ENCODE assay signal across 15 cellular contexts in genomic region chr17:71921726-71922320, GRCh38.
DNase-seq lines count a peak whose midpoint lies in the region; ATAC-seq, FAIRE-seq and TF ChIP-seq lines count a peak whose summit lies in the region.
"Had no signal": no experiment of that assay in that cellular context is flagged by ENCODE, and none has a peak within 500 bp of the region (broad histone marks: within the 10 kb centered on the region; RNA-seq: fewer than 3 reads in every experiment).

No MANE protein-coding gene starts in this region.

- H3K27ac ChIP-seq in GM12878 (ENCODE audit: control insufficient read depth, insufficient read depth) = no peak overlapping the region
- H3K27ac ChIP-seq in osteoblast (ENCODE audit: low read depth, low read length) = no peak overlapping the region

- no peak for TF ChIP-seq RAD21 in GM12878 (IDR thresholded peaks at IDR 0.05; ENCODE audit: insufficient read depth, low read depth, low read length)

- CTCF ChIA-PET in activated CD8-positive, alpha-beta T cell treated with anti-CD3 and anti-CD28 coated beads for 36 hours (lab: Charles Lee) = no interaction called here
- CTCF ChIA-PET in activated CD8-positive, alpha-beta T cell treated with anti-CD3 and anti-CD28 coated beads, Interleukin-2, amount 10 ng/mL, durations not matched to agents 7 days and 5 days (lab: Charles Lee) = no interaction called here
- CTCF ChIA-PET in GM12878 (lab: Yijun Ruan, JAX) = no interaction called here

- H3K4me1 ChIP-seq in GM12878 (ENCODE audit: control insufficient read depth, insufficient read depth, low read length) (no peaks in the 10 kb centered on the region), osteoblast (ENCODE audit: insufficient read depth, low read length) (peaks cover 13% of the 10 kb centered on the region)

- no peak for FAIRE-seq in GM12878 (lab: Jason Lieb, UNC)

- H4K20me1 ChIP-seq in GM12878 (ENCODE audit: control insufficient read depth, insufficient read depth) (no peaks in the 10 kb centered on the region), osteoblast (ENCODE audit: insufficient read depth, low read length) (no peaks in the 10 kb centered on the region)

- POLR2A ChIA-PET in activated CD8-positive, alpha-beta T cell treated with anti-CD3 and anti-CD28 coated beads for 36 hours (lab: Charles Lee) = no interaction called here
- POLR2A ChIA-PET in activated CD8-positive, alpha-beta T cell treated with anti-CD3 and anti-CD28 coated beads, Interleukin-2, amount 10 ng/mL, durations not matched to agents 7 days and 5 days (lab: Charles Lee) = no interaction called here
- POLR2A ChIA-PET in GM12878 (lab: Charles Lee) = no interaction called here

- peak; percentile 22 for DNase-seq in activated CD8-positive, alpha-beta T cell treated with anti-CD3 and anti-CD28 coated beads for 36 hours
- no peak for DNase-seq in activated CD8-positive, alpha-beta T cell treated with anti-CD3 and anti-CD28 coated beads, Interleukin-2, amount 10 ng/mL, durations not matched to agents 7 days and 5 days
- DNase-seq in GM12878 (ENCODE audit: low read depth, low spot score) (peak; percentile 21), osteoblast (ENCODE audit: insufficient read length, low spot score, missing footprints) (peak; percentile 62), NCI-H146 (lab: John Stamatoyannopoulos, UW) (no peak), type B pancreatic cell (ENCODE audit: extremely low spot score, unreplicated experiment) (no peak)
- DNase-seq: activated CD4-positive, CD25-positive, alpha-beta regulatory T cell; activated gamma-delta T cell; NCI-H1048; NCI-H524 treated with DMSO at 0.1 percent for 48 hours; SIG-M5; stimulated activated CD4-positive, alpha-beta T cell treated with anti-CD3 and anti-CD28 coated beads, Interleukin-15, amount 100 ng/mL, for 24 hours; stimulated activated CD8-positive, alpha-beta memory T cell treated with anti-CD3 and anti-CD28 coated beads, Interleukin-4, amount 100 ng/mL, for 48 hours had no signal

- H3K4me1 Mint-ChIP-seq in activated CD8-positive, alpha-beta T cell treated with anti-CD3 and anti-CD28 coated beads for 36 hours (ENCODE audit: low read depth) = peaks cover 4% of the 10 kb centered on the region
- peaks cover 6% of the 10 kb centered on the region for H3K4me1 Mint-ChIP-seq in activated CD8-positive, alpha-beta T cell treated with anti-CD3 and anti-CD28 coated beads, Interleukin-2, amount 10 ng/mL, durations not matched to agents 7 days and 5 days (ENCODE audit: low read depth)
- no peaks in the 10 kb centered on the region for H3K4me1 Mint-ChIP-seq in type B pancreatic cell (ENCODE audit: unreplicated experiment)

- H3K27ac Mint-ChIP-seq in activated CD8-positive, alpha-beta T cell treated with anti-CD3 and anti-CD28 coated beads for 36 hours = no peak overlapping the region
- H3K27ac Mint-ChIP-seq in activated CD8-positive, alpha-beta T cell treated with anti-CD3 and anti-CD28 coated beads, Interleukin-2, amount 10 ng/mL, durations not matched to agents 7 days and 5 days = no peak overlapping the region
- no peak overlapping the region for H3K27ac Mint-ChIP-seq in type B pancreatic cell

- no peaks in the 10 kb centered on the region for H3K36me3 ChIP-seq in GM12878 (ENCODE audit: control insufficient read depth in 2 of 2, insufficient read depth in 2 of 2, low read length in 1 of 2)
- no peaks in the 10 kb centered on the region for H3K36me3 ChIP-seq in osteoblast (ENCODE audit: insufficient read depth, low read length)

- TF ChIP-seq EP300 in GM12878 (IDR thresholded peaks at IDR 0.05; ENCODE audit: borderline replicate concordance in 1 of 2, control insufficient read depth in 1 of 2, low read depth in 2 of 2, low read length in 2 of 2) = no peak

- in situ Hi-C loops in GM12878 (cut with MboI) = no loop called here

- no peak overlapping the region for H3K4me3 ChIP-seq in GM12878
- no peak overlapping the region for H3K4me3 ChIP-seq in osteoblast (ENCODE audit: insufficient read depth, low read length)

- no peaks in the 10 kb centered on the region for H3K27me3 ChIP-seq in GM12878 (replicated peaks in 1 of 2; ENCODE audit: control insufficient read depth in 2 of 2, insufficient read depth in 2 of 2, low read length in 1 of 2)
- no peaks in the 10 kb centered on the region for H3K27me3 ChIP-seq in osteoblast (ENCODE audit: insufficient read depth, low read length)

- H3K36me3 Mint-ChIP-seq in activated CD8-positive, alpha-beta T cell treated with anti-CD3 and anti-CD28 coated beads for 36 hours (ENCODE audit: low read depth) = no peaks in the 10 kb centered on the region
- no peaks in the 10 kb centered on the region for H3K36me3 Mint-ChIP-seq in activated CD8-positive, alpha-beta T cell treated with anti-CD3 and anti-CD28 coated beads, Interleukin-2, amount 10 ng/mL, durations not matched to agents 7 days and 5 days (ENCODE audit: low read depth)
- H3K36me3 Mint-ChIP-seq in type B pancreatic cell = no peaks in the 10 kb centered on the region

- H3K9me3 ChIP-seq in GM12878 (replicated peaks; ENCODE audit: control insufficient read depth, insufficient read depth, low read length) = no peaks in the 10 kb centered on the region; the same call in 2 of the 3 replicates
- no peaks in the 10 kb centered on the region for H3K9me3 ChIP-seq in osteoblast (ENCODE audit: low read depth, low read length)

- BruUV-seq in GM12878 (replicated peaks; lab: Mats Ljungman, UMichigan) = no TSS peak

- H3K4me2 ChIP-seq in GM12878 (ENCODE audit: control insufficient read depth, insufficient read depth) = no peak overlapping the region
- H3K4me2 ChIP-seq in osteoblast (ENCODE audit: insufficient read depth, low read length) = no peak overlapping the region

- H3K27me3 Mint-ChIP-seq in activated CD8-positive, alpha-beta T cell treated with anti-CD3 and anti-CD28 coated beads for 36 hours = no peaks in the 10 kb centered on the region
- H3K27me3 Mint-ChIP-seq in activated CD8-positive, alpha-beta T cell treated with anti-CD3 and anti-CD28 coated beads, Interleukin-2, amount 10 ng/mL, durations not matched to agents 7 days and 5 days (ENCODE audit: low read depth) = no peaks in the 10 kb centered on the region
- peaks cover 23% of the 10 kb centered on the region for H3K27me3 Mint-ChIP-seq in type B pancreatic cell

- no peak overlapping the region for H3K4me3 Mint-ChIP-seq in activated CD8-positive, alpha-beta T cell treated with anti-CD3 and anti-CD28 coated beads for 36 hours
- no peak overlapping the region for H3K4me3 Mint-ChIP-seq in activated CD8-positive, alpha-beta T cell treated with anti-CD3 and anti-CD28 coated beads, Interleukin-2, amount 10 ng/mL, durations not matched to agents 7 days and 5 days
- no peak overlapping the region for H3K4me3 Mint-ChIP-seq in type B pancreatic cell

- peaks cover 3% of the 10 kb centered on the region for H3K9me3 Mint-ChIP-seq in activated CD8-positive, alpha-beta T cell treated with anti-CD3 and anti-CD28 coated beads for 36 hours
- H3K9me3 Mint-ChIP-seq in activated CD8-positive, alpha-beta T cell treated with anti-CD3 and anti-CD28 coated beads, Interleukin-2, amount 10 ng/mL, durations not matched to agents 7 days and 5 days (ENCODE audit: insufficient read depth) = peaks cover 8% of the 10 kb centered on the region
- no peaks in the 10 kb centered on the region for H3K9me3 Mint-ChIP-seq in type B pancreatic cell

- SMC1A ChIA-PET in GM12878 (lab: Charles Lee; ENCODE audit: uncharacterized antibody, unreplicated experiment) = interaction anchor here (0.9 kb wide), 1 partner anchor 23 kb away, joined by 3 read pairs; no protein-coding TSS in a partner anchor

- intact Hi-C loops in activated CD8-positive, alpha-beta T cell treated with anti-CD3 and anti-CD28 coated beads for 36 hours (cut with micrococcal nuclease) = no loop called here
- intact Hi-C loops in GM12878 (cut with micrococcal nuclease; ENCODE audit: unreplicated experiment) = no loop called here

- WGBS in GM12878 (ENCODE audit: insufficient coverage, insufficient replicate concordance, low lambda C conversion rate, missing lambda C conversion rate) = 38% methylated on average over 2 of the region's 2 CpGs

- TF ChIP-seq CTCF in activated CD8-positive, alpha-beta T cell treated with anti-CD3 and anti-CD28 coated beads for 36 hours (IDR thresholded peaks at IDR 0.05) = no peak
- TF ChIP-seq CTCF in GM12878 (IDR thresholded peaks at IDR 0.05 in 2 of 3, conservative IDR thresholded peaks at IDR 0.05 in 1 of 3; ENCODE audit: control insufficient read depth in 2 of 3, extremely low read depth in 1 of 3, insufficient read depth in 1 of 3, low read depth in 3 of 3, low read length in 3 of 3) (no peak), osteoblast (IDR thresholded peaks at IDR 0.05; ENCODE audit: extremely low read depth, low read depth, low read length) (no peak), type B pancreatic cell (conservative IDR thresholded peaks at IDR 0.05) (no peak)

- H3K79me2 ChIP-seq in GM12878 (ENCODE audit: control insufficient read depth, insufficient read depth, low read length) = no peaks in the 10 kb centered on the region
- no peaks in the 10 kb centered on the region for H3K79me2 ChIP-seq in osteoblast (ENCODE audit: insufficient read depth, low read length)

- TF ChIP-seq POLR2A in GM12878 (IDR thresholded peaks at IDR 0.05; ENCODE audit: low read depth, low read length) = no peak

- RAD21 ChIA-PET in GM12878 (lab: Charles Lee; ENCODE audit: unreplicated experiment) = no interaction called here

- H2AFZ ChIP-seq in GM12878 (ENCODE audit: control insufficient read depth, low read depth, low read length) = no peak overlapping the region
- H2AFZ ChIP-seq in osteoblast (ENCODE audit: low read length) = no peak overlapping the region

- peak; percentile 85 for ATAC-seq in activated CD8-positive, alpha-beta T cell treated with anti-CD3 and anti-CD28 coated beads for 36 hours
- ATAC-seq in activated CD8-positive, alpha-beta T cell treated with anti-CD3 and anti-CD28 coated beads, Interleukin-2, amount 10 ng/mL, durations not matched to agents 7 days and 5 days = no peak
- peak; percentile 48 for ATAC-seq in HG03469 (IDR thresholded peaks at IDR 0.05; ENCODE audit: unreplicated experiment)
- ATAC-seq in GM12878 = peak; percentile 92
- ATAC-seq in HG03280 (IDR thresholded peaks at IDR 0.05; ENCODE audit: unreplicated experiment) = no peak

- no peak overlapping the region for H3K9ac ChIP-seq in GM12878 (ENCODE audit: control insufficient read depth, insufficient read depth, low read length)

TF ChIP-seq in GM12878, 131 proteins besides CTCF, POLR2A, EP300 and RAD21 (continues in another document):
- TF ChIP-seq RCOR1 (conservative IDR thresholded peaks at IDR 0.05; ENCODE audit: low read depth, low read length) = no peak

Comparison
In these comparisons a context has a peak if more than half of its experiments do, and no peak if none do; other contexts are left out.
1. ATAC-seq: peak in activated CD8-positive, alpha-beta T cell treated with anti-CD3 and anti-CD28 coated beads for 36 hours (single experiment), HG03469 (single experiment) and GM12878 (single experiment); none in activated CD8-positive, alpha-beta T cell treated with anti-CD3 and anti-CD28 coated beads, Interleukin-2, amount 10 ng/mL, durations not matched to agents 7 days and 5 days (single experiment) and HG03280 (single experiment).
2. DNase-seq: peak in activated CD8-positive, alpha-beta T cell treated with anti-CD3 and anti-CD28 coated beads for 36 hours (single experiment), GM12878 (single experiment) and osteoblast (single experiment); none in activated CD8-positive, alpha-beta T cell treated with anti-CD3 and anti-CD28 coated beads, Interleukin-2, amount 10 ng/mL, durations not matched to agents 7 days and 5 days (single experiment), NCI-H146 (single experiment) and type B pancreatic cell (single experiment).